In genomic region chr9:133355881-133356357, GRCh38 we compare ENCODE assay signal across 8 cellular contexts.
DNase-seq lines count a peak whose midpoint lies in the region; ATAC-seq lines count a peak whose summit lies in the region.

No MANE protein-coding gene starts in this region.

- peaks cover 29% of the 10 kb centered on the region for H3K36me3 ChIP-seq in iPS-15b (ENCODE audit: control insufficient read depth, insufficient read depth, low read length)

- no peak for DNase-seq in activated naive CD4-positive, alpha-beta T cell treated with anti-CD3 and anti-CD28 coated beads, Interleukin-2, amount 10 ng/mL, durations not matched to agents 7 days and 5 days
- DNase-seq in activated naive CD4-positive, alpha-beta T cell treated with anti-CD3 and anti-CD28 coated beads, Interleukin-2, amount 50 U/mL, for 16 hours = no peak
- no peak for DNase-seq in stimulated activated naive CD8-positive, alpha-beta T cell treated with anti-CD3 and anti-CD28 coated beads, Interleukin-15, Interleukin-2, amounts not matched to agents 100 U/mL and 50 U/mL, for 24 hours
- DNase-seq in hypothalamus (lab: John Stamatoyannopoulos, UW) = no peak
- DNase-seq in NCI-H1694 (lab: John Stamatoyannopoulos, UW) = no peak

- H3K4me1 Mint-ChIP-seq in activated naive CD4-positive, alpha-beta T cell treated with anti-CD3 and anti-CD28 coated beads, Interleukin-2, amount 10 ng/mL, durations not matched to agents 7 days and 5 days = peaks cover 36% of the 10 kb centered on the region
- peaks cover 45% of the 10 kb centered on the region for H3K4me1 Mint-ChIP-seq in activated naive CD8-positive, alpha-beta T cell (ENCODE audit: low read depth)

- H3K9ac ChIP-seq in iPS-15b (ENCODE audit: low read depth, low read length) = peak overlapping the region; percentile 91

- H3K4me3 Mint-ChIP-seq in activated naive CD4-positive, alpha-beta T cell treated with anti-CD3 and anti-CD28 coated beads, Interleukin-2, amount 10 ng/mL, durations not matched to agents 7 days and 5 days = peak overlapping the region; percentile 85
- H3K4me3 Mint-ChIP-seq in activated naive CD8-positive, alpha-beta T cell = peak overlapping the region; percentile 90

- H3K9me3 Mint-ChIP-seq in activated naive CD4-positive, alpha-beta T cell treated with anti-CD3 and anti-CD28 coated beads, Interleukin-2, amount 10 ng/mL, durations not matched to agents 7 days and 5 days = no peaks in the 10 kb centered on the region
- H3K9me3 Mint-ChIP-seq in activated naive CD8-positive, alpha-beta T cell (ENCODE audit: low read depth) = no peaks in the 10 kb centered on the region

- H3K27me3 Mint-ChIP-seq in activated naive CD4-positive, alpha-beta T cell treated with anti-CD3 and anti-CD28 coated beads, Interleukin-2, amount 10 ng/mL, durations not matched to agents 7 days and 5 days = no peaks in the 10 kb centered on the region
- H3K27me3 Mint-ChIP-seq in activated naive CD8-positive, alpha-beta T cell = no peaks in the 10 kb centered on the region

- ATAC-seq in HG03460 (IDR thresholded peaks at IDR 0.05; ENCODE audit: unreplicated experiment) = peak; percentile 34
- peak; percentile 11 for ATAC-seq in stimulated activated naive CD8-positive, alpha-beta T cell treated with anti-CD3 and anti-CD28 coated beads, Interleukin-15, Interleukin-2, amounts not matched to agents 100 U/mL and 50 U/mL, for 24 hours

- H3K4me3 ChIP-seq in iPS-15b (ENCODE audit: low read depth, low read length) = peak overlapping the region; percentile 96

- H3K4me1 ChIP-seq in iPS-15b (ENCODE audit: control insufficient read depth, insufficient read depth, low read length) = no peaks in the 10 kb centered on the region

- peak overlapping the region; percentile 90 for H3K27ac Mint-ChIP-seq in activated naive CD4-positive, alpha-beta T cell treated with anti-CD3 and anti-CD28 coated beads, Interleukin-2, amount 10 ng/mL, durations not matched to agents 7 days and 5 days
- peak overlapping the region; percentile 82 for H3K27ac Mint-ChIP-seq in activated naive CD8-positive, alpha-beta T cell

- CTCF ChIA-PET in activated naive CD4-positive, alpha-beta T cell treated with anti-CD3 and anti-CD28 coated beads, Interleukin-2, amount 10 ng/mL, durations not matched to agents 7 days and 5 days (lab: Charles Lee) = interaction anchor here (1.0 to 3.3 kb wide), 6 partner anchors 13 to 170 kb away, joined by 3 to 32 read pairs (median 4); no protein-coding TSS in a partner anchor

- peaks cover 44% of the 10 kb centered on the region for H3K36me3 Mint-ChIP-seq in activated naive CD4-positive, alpha-beta T cell treated with anti-CD3 and anti-CD28 coated beads, Interleukin-2, amount 10 ng/mL, durations not matched to agents 7 days and 5 days
- no peaks in the 10 kb centered on the region for H3K36me3 Mint-ChIP-seq in activated naive CD8-positive, alpha-beta T cell

- H3K27me3 ChIP-seq in iPS-15b (ENCODE audit: control insufficient read depth, insufficient read depth, low read length) = no peaks in the 10 kb centered on the region

- H3K9me3 ChIP-seq in iPS-15b (ENCODE audit: control insufficient read depth, insufficient read depth, low read length) = no peaks in the 10 kb centered on the region
